ENCODE assay signal across 25 cellular contexts in genomic region chr2:3162442-3163077, GRCh38.
DNase-seq lines count a peak whose midpoint lies in the region; ATAC-seq, FAIRE-seq and TF ChIP-seq lines count a peak whose summit lies in the region.
"Had no signal": no experiment of that assay in that cellular context is flagged by ENCODE, and none has a peak within 500 bp of the region (broad histone marks: within the 10 kb centered on the region; RNA-seq: fewer than 3 reads in every experiment).

No MANE protein-coding gene starts in this region.

- no TSS peak for BruUV-seq in HepG2 (replicated peaks; lab: Mats Ljungman, UMichigan)

- no peaks in the 10 kb centered on the region for H3K4me1 ChIP-seq in HepG2 (ENCODE audit: insufficient read depth, low read length)
- no peaks in the 10 kb centered on the region for H3K4me1 ChIP-seq in right lobe of liver
- no peaks in the 10 kb centered on the region for H3K4me1 ChIP-seq in upper lobe of right lung
- H3K4me1 ChIP-seq: A549, BE2C had no signal

- no peaks in the 10 kb centered on the region for H3K79me2 ChIP-seq in HepG2 (ENCODE audit: insufficient read depth, low read length)

- DNase-seq in HepG2 (ENCODE audit: low spot score) (no peak), right lobe of liver (no peak), WERI-Rb-1 (peak; percentile 61), mesenteric fat pad (ENCODE audit: low spot score) (peak; percentile 12), upper lobe of right lung (peak; percentile 1), frontal cortex (ENCODE audit: low spot score in 2 of 2) (no peak), GM12892 (ENCODE audit: insufficient read length) (no peak)
- DNase-seq: 8988T; ACHN; AML-193; BE2C; CD4-positive, alpha-beta T cell; CD8-positive, alpha-beta memory T cell; DMS 273 treated with DMSO at 0.1 percent for 48 hours; DMS79; EL; GDM1; GOT3; HFFc6 had no signal

- ATAC-seq in HepG2, result no peak
- ATAC-seq in right lobe of liver, result no peak
- ATAC-seq in upper lobe of right lung, result no peak
- ATAC-seq: A549 had no signal

- peaks cover 16% of the 10 kb centered on the region; the same call in 1 of the 2 replicates for H3K9me3 ChIP-seq in HepG2 (ENCODE audit: low read length)
- peaks cover 0 to 10% (median 0%) of the 10 kb centered on the region in 4 donors for H3K9me3 ChIP-seq in right lobe of liver
- peaks cover 14% of the 10 kb centered on the region for H3K9me3 ChIP-seq in WERI-Rb-1 (ENCODE audit: severe bottlenecking)
- H3K9me3 ChIP-seq in upper lobe of right lung, result peaks cover 14% of the 10 kb centered on the region
- H3K9me3 ChIP-seq: BE2C had no signal

- FAIRE-seq in HepG2 (lab: Jason Lieb, UNC) (no peak), frontal cortex (lab: Jason Lieb, UNC) (no peak), GM12892 (lab: Jason Lieb, UNC) (no peak)
- FAIRE-seq: A549, D721Med, GM12891, H54 had no signal

- no peak overlapping the region for H3K9ac ChIP-seq in HepG2 (ENCODE audit: insufficient read depth, low read depth, low read length)
- H3K9ac ChIP-seq: BLaER1 treated with 17β-estradiol and CSF1 and Interleukin-3, amounts not matched to agents 10 nM and 100 nM had no signal

- no peak overlapping the region for H3K4me2 ChIP-seq in HepG2 (ENCODE audit: low read depth, low read length)
- H3K4me2 ChIP-seq: A549; BLaER1 treated with 17β-estradiol and CSF1 and Interleukin-3, amounts not matched to agents 10 nM and 100 nM had no signal

- in situ Hi-C loops in HepG2 (cut with HindIII; ENCODE audit: extremely low pct_ligation_motif_present, low pct_unique_long_range_greater_than_20kb), result no loop called here

- TF ChIP-seq EP300 in HepG2 (IDR thresholded peaks at IDR 0.05; ENCODE audit: low read depth in 2 of 2, low read length in 2 of 2), result no peak
- no peak for TF ChIP-seq EP300 in HepG2 (CRISPR knock-in tag; IDR thresholded peaks at IDR 0.05; ENCODE audit: borderline replicate concordance)

- no peak for TF ChIP-seq POLR2A in HepG2 (IDR thresholded peaks at IDR 0.05; ENCODE audit: insufficient read depth in 1 of 2, low read depth in 2 of 2, low read length in 2 of 2)
- no peak for TF ChIP-seq POLR2A in right lobe of liver (IDR thresholded peaks at IDR 0.05)
- no peak for TF ChIP-seq POLR2A in GM12892 (IDR thresholded peaks at IDR 0.05; ENCODE audit: low read depth, low read length)

- H4K20me1 ChIP-seq in HepG2 (ENCODE audit: insufficient read depth, low read length), result no peaks in the 10 kb centered on the region
- H4K20me1 ChIP-seq: BLaER1 treated with 17β-estradiol and CSF1 and Interleukin-3, amounts not matched to agents 10 nM and 100 nM had no signal

- no peak for TF ChIP-seq CTCF in HepG2 (CRISPR knock-in tag; IDR thresholded peaks at IDR 0.05)
- TF ChIP-seq CTCF in right lobe of liver (IDR thresholded peaks at IDR 0.05), result no peak
- no peak for TF ChIP-seq CTCF in WERI-Rb-1 (IDR thresholded peaks at IDR 0.05; ENCODE audit: low read depth, low read length)
- no peak for TF ChIP-seq CTCF in upper lobe of right lung (IDR thresholded peaks at IDR 0.05)

- H3K27me3 ChIP-seq in HepG2 (ENCODE audit: control insufficient read depth in 1 of 2, insufficient read depth in 2 of 2, low read length in 2 of 2), result no peaks in the 10 kb centered on the region
- H3K27me3 ChIP-seq in right lobe of liver, result no peaks in the 10 kb centered on the region
- H3K27me3 ChIP-seq in WERI-Rb-1 (ENCODE audit: insufficient read depth, low read depth, severe bottlenecking), result no peaks in the 10 kb centered on the region
- H3K27me3 ChIP-seq in upper lobe of right lung, result no peaks in the 10 kb centered on the region
- H3K27me3 ChIP-seq: BE2C; BLaER1 treated with 17β-estradiol and CSF1 and Interleukin-3, amounts not matched to agents 10 nM and 100 nM had no signal

- 95% methylated on average over 6 of the region's 6 CpGs for WGBS in HepG2 (ENCODE audit: low lambda C conversion rate)
- WGBS in right lobe of liver (ENCODE audit: insufficient coverage, low coverage, low lambda C conversion rate, missing lambda C conversion rate), result 88% methylated on average over 3 of the region's 6 CpGs

- H3K4me3 ChIP-seq in HepG2 (replicated peaks in 1 of 3; ENCODE audit: insufficient read depth in 1 of 3, low read depth in 2 of 3, low read length in 3 of 3), result no peak overlapping the region
- H3K4me3 ChIP-seq in right lobe of liver, result no peak overlapping the region
- no peak overlapping the region for H3K4me3 ChIP-seq in WERI-Rb-1 (ENCODE audit: low read depth, low read length)
- H3K4me3 ChIP-seq in upper lobe of right lung, result no peak overlapping the region
- H3K4me3 ChIP-seq: A549, HAP-1 had no signal

- CTCF ChIA-PET in HepG2 (lab: Yijun Ruan, JAX; ENCODE audit: low intra/inter-chr PET ratio, low total read pairs), result no interaction called here

- POLR2A ChIA-PET in HepG2 (lab: Yijun Ruan, JAX), result no interaction called here

- H2AFZ ChIP-seq in HepG2 (ENCODE audit: low read length), result no peak overlapping the region

- H3K36me3 ChIP-seq in HepG2 (replicated peaks in 1 of 2; ENCODE audit: control insufficient read depth in 1 of 2, insufficient read depth in 2 of 2, low read length in 2 of 2) (peaks cover 3 to 6% of the 10 kb centered on the region in 2 experiments; a peak in 3 of 5 replicates), right lobe of liver (no peaks in the 10 kb centered on the region), WERI-Rb-1 (no peaks in the 10 kb centered on the region), upper lobe of right lung (no peaks in the 10 kb centered on the region)
- H3K36me3 ChIP-seq: BE2C, HAP-1 had no signal

- no peak for TF ChIP-seq RAD21 in HepG2 (CRISPR knock-in tag; IDR thresholded peaks at IDR 0.05)

- intact Hi-C loops in HepG2 (cut with micrococcal nuclease; ENCODE audit: unreplicated experiment) (no loop called here), right lobe of liver (cut with DNase I) (no loop called here), upper lobe of right lung (cut with DNase I) (no loop called here)

- H3K27ac ChIP-seq in HepG2 (ENCODE audit: extremely low read length, insufficient read depth, low read length) (no peak overlapping the region), right lobe of liver (no peak overlapping the region), WERI-Rb-1 (no peak overlapping the region), upper lobe of right lung (no peak overlapping the region)
- H3K27ac ChIP-seq: A549; BLaER1 treated with 17β-estradiol and CSF1 and Interleukin-3, amounts not matched to agents 10 nM and 100 nM had no signal

TF ChIP-seq in HepG2, 621 proteins besides CTCF, POLR2A, EP300 and RAD21:
- TF ChIP-seq HOXD1 (CRISPR knock-in tag; IDR thresholded peaks at IDR 0.05) (no peak), ZNF264 (CRISPR knock-in tag; IDR thresholded peaks at IDR 0.05) (peak; percentile 74; the same call in 1 of the 2 replicates)

Comparison
In these comparisons a context has a peak if more than half of its experiments do, and no peak if none do; other contexts are left out.
1. DNase-seq: peak in WERI-Rb-1 (single experiment), mesenteric fat pad (single experiment) and upper lobe of right lung (single experiment); none in HepG2 (single experiment), right lobe of liver (0 of 3), frontal cortex (0 of 2) and GM12892 (single experiment).